11 cellular contexts compared by ENCODE assay signal in genomic region chr2:231765496-231765929, GRCh38. TPM values are rescaled to one million over a fixed set of nuclear protein-coding genes. Genes with fewer than 3 reads are reported as not detected.
DNase-seq lines count a peak whose midpoint lies in the region; ATAC-seq and TF ChIP-seq lines count a peak whose summit lies in the region.
"Had no signal": no experiment of that assay in that cellular context is flagged by ENCODE, and none has a peak within 500 bp of the region (broad histone marks: within the 10 kb centered on the region; RNA-seq: fewer than 3 reads in every experiment).

No MANE protein-coding gene starts in this region.

- H4K5ac ChIP-seq in H9 (ENCODE audit: insufficient read length, low read depth, low read length), result no peak overlapping the region

- H2AK5ac ChIP-seq in H9 (ENCODE audit: insufficient read length, low read length), result no peak overlapping the region

- no peaks in the 10 kb centered on the region for H3K27me3 ChIP-seq in H9 (ENCODE audit: insufficient read depth, low read length)

- H3K4ac ChIP-seq in H9 (ENCODE audit: low read depth, low read length), result no peak overlapping the region

- no peak overlapping the region for H3K23ac ChIP-seq in H9 (ENCODE audit: insufficient read length, low read depth, low read length)

- no peak overlapping the region for H3K27ac ChIP-seq in H9 (ENCODE audit: insufficient read length, low read depth, low read length)

- in situ Hi-C loops in GM13976 (cut with MboI; ENCODE audit: low sequenced_read_pairs, unreplicated experiment), result no loop called here

- peak; percentile 49 for ATAC-seq in GM21619 (IDR thresholded peaks at IDR 0.05; ENCODE audit: unreplicated experiment)

- no peaks in the 10 kb centered on the region; the same call in 1 of the 2 replicates for H3K4me1 ChIP-seq in H9 (ENCODE audit: insufficient read depth, low read length)

- H3K4me1 Mint-ChIP-seq in mesothelial cell of epicardium (peaks cover 14% of the 10 kb centered on the region), H9 (peaks cover 9 to 14% of the 10 kb centered on the region in 2 experiments)

- H2BK5ac ChIP-seq in H9 (ENCODE audit: insufficient read length, low read length), result no peak overlapping the region

- H3K4me3 Mint-ChIP-seq in mesothelial cell of epicardium (no peak overlapping the region), H9 (no peak overlapping the region)

- no peaks in the 10 kb centered on the region for H3K79me2 ChIP-seq in H9 (ENCODE audit: insufficient read depth, low read length)

- H3K23me2 ChIP-seq in H9 (ENCODE audit: insufficient read length, low read depth, low read length, poor library complexity, severe bottlenecking), result no peaks in the 10 kb centered on the region

- no peak overlapping the region for H2BK12ac ChIP-seq in H9 (ENCODE audit: insufficient read length, low read depth, low read length)

- no peak overlapping the region for H2AFZ ChIP-seq in H9 (ENCODE audit: low read length)

- no peak overlapping the region for H4K91ac ChIP-seq in H9 (ENCODE audit: insufficient read length, low read depth, low read length)

- no peaks in the 10 kb centered on the region for H3K27me3 Mint-ChIP-seq in mesothelial cell of epicardium (ENCODE audit: low read depth)
- no peaks in the 10 kb centered on the region for H3K27me3 Mint-ChIP-seq in H9 (ENCODE audit: low read depth)
- H3K27me3 Mint-ChIP-seq: progenitor cell of endocrine pancreas had no signal

- DNase-seq in GM13976 (ENCODE audit: low spot score) (peak; percentile 36), RPMI8226 (peak; percentile 51), mesothelial cell of epicardium (ENCODE audit: low spot score in 2 of 2, unreplicated experiment in 2 of 2) (no peak), H9 (no peak), 8988T (no peak)
- no peak for DNase-seq in activated CD8-positive, alpha-beta memory T cell treated with anti-CD3 and anti-CD28 coated beads, Interleukin-2, amount 50 U/mL, for 4 hours
- DNase-seq: NCI-H1092 treated with DMSO at 0.1 percent for 48 hours, NCI-H524, Right ventricle myocardium superior had no signal

- H3K18ac ChIP-seq in H9 (ENCODE audit: insufficient read length, low read depth, low read length), result no peak overlapping the region

- H3K9ac ChIP-seq in H9 (ENCODE audit: extremely low read depth, insufficient read length, low read length), result no peak overlapping the region

- no peak for TF ChIP-seq CTCF in GM13976 (IDR thresholded peaks at IDR 0.05; ENCODE audit: borderline replicate concordance, control extremely low read depth, extremely low read depth, insufficient read depth, missing control alignments)
- TF ChIP-seq CTCF in mesothelial cell of epicardium (IDR thresholded peaks at IDR 0.05; ENCODE audit: unreplicated experiment), result no peak
- no peak for TF ChIP-seq CTCF in H9 (conservative IDR thresholded peaks at IDR 0.05)

- no peaks in the 10 kb centered on the region for H3K9me3 ChIP-seq in H9 (ENCODE audit: control insufficient read depth, low read depth, low read length)

- H2BK15ac ChIP-seq in H9 (ENCODE audit: low read depth, low read length), result no peak overlapping the region

- no peak overlapping the region for H3K4me2 ChIP-seq in H9 (ENCODE audit: insufficient read depth, insufficient read length, low read length)

- H4K8ac ChIP-seq in H9 (replicated peaks; ENCODE audit: insufficient read length, low read depth, low read length), result no peak overlapping the region

- H3K14ac ChIP-seq in H9 (ENCODE audit: insufficient read depth, low read length), result no peak overlapping the region

- H3T11ph ChIP-seq in H9 (ENCODE audit: low read length), result no peak overlapping the region

- peak overlapping the region; percentile 10 for H3K27ac Mint-ChIP-seq in mesothelial cell of epicardium
- peak overlapping the region in 1 of 3 experiments; percentile 4; a peak in 1 of 7 replicates for H3K27ac Mint-ChIP-seq in H9
- H3K27ac Mint-ChIP-seq: progenitor cell of endocrine pancreas had no signal

- no peak overlapping the region for H2BK20ac ChIP-seq in H9 (ENCODE audit: low read depth, low read length, poor library complexity, severe bottlenecking)

- H3K36me3 Mint-ChIP-seq in mesothelial cell of epicardium (no peaks in the 10 kb centered on the region), H9 (ENCODE audit: insufficient read depth in 1 of 3, low read depth in 3 of 3) (no peaks in the 10 kb centered on the region; a peak in 1 of 7 replicates)

- H2BK120ac ChIP-seq in H9 (ENCODE audit: low read depth, low read length, poor library complexity, severe bottlenecking), result no peak overlapping the region

- H3K56ac ChIP-seq in H9 (ENCODE audit: insufficient read length, low read depth, low read length), result no peak overlapping the region

- peaks cover 3% of the 10 kb centered on the region for H3K79me1 ChIP-seq in H9 (ENCODE audit: insufficient read depth, low read depth, low read length, poor library complexity, severe bottlenecking)

- H4K20me1 ChIP-seq in H9 (ENCODE audit: control insufficient read depth, insufficient read depth, insufficient read length), result no peaks in the 10 kb centered on the region

- H3K9me3 Mint-ChIP-seq in mesothelial cell of epicardium, result no peaks in the 10 kb centered on the region
- H3K9me3 Mint-ChIP-seq in H9, result no peaks in the 10 kb centered on the region

RNA-seq across cellular contexts. Expression of gene PDE6D, which starts 15.6 kb away (rescaled TPM):
- total RNA-seq in mesothelial cell of epicardium (15.2 to 16.5 TPM (median 15.4 TPM) in 3 replicates), H9 (2021) (33.7 and 33.9 TPM in 2 replicates)

RNA-seq across cellular contexts. Expression of gene COPS7B, which starts 20.7 kb away (rescaled TPM):
- total RNA-seq in mesothelial cell of epicardium, result 53.6 to 58.9 TPM (median 57.3 TPM) in 3 replicates
- total RNA-seq in H9 (2021), result 61.0 and 61.4 TPM in 2 replicates

RNA-seq across cellular contexts. Expression of gene PTMA, which starts 57.2 kb away (rescaled TPM):
- total RNA-seq in mesothelial cell of epicardium (1,098 to 1,149 TPM (median 1,136 TPM) in 3 replicates), H9 (2021) (1,963 and 2,010 TPM in 2 replicates)

Comparison
In these comparisons a context has a peak if more than half of its experiments do, and no peak if none do; other contexts are left out.
1. DNase-seq: peak in GM13976 (single experiment) and RPMI8226 (single experiment); none in mesothelial cell of epicardium (0 of 2), activated CD8-positive, alpha-beta memory T cell treated with anti-CD3 and anti-CD28 coated beads, Interleukin-2, amount 50 U/mL, for 4 hours (single experiment), H9 (single experiment) and 8988T (single experiment).